ENCODE assay signal across 17 cellular contexts in genomic region chr5:110884005-110884404, GRCh38.
A peak's percentile ranks its signal among the peaks of the same experiment; 100 is the strongest.
DNase-seq lines count a peak whose midpoint lies in the region; ATAC-seq, FAIRE-seq and TF ChIP-seq lines count a peak whose summit lies in the region.
"Had no signal": no experiment of that assay in that cellular context is flagged by ENCODE, and none has a peak within 500 bp of the region (broad histone marks: within the 10 kb centered on the region; RNA-seq: fewer than 3 reads in every experiment).

No MANE protein-coding gene starts in this region.

- BruUV-seq in HepG2 (replicated peaks; lab: Mats Ljungman, UMichigan), result no TSS peak

- H3K4me2 ChIP-seq in HepG2 (ENCODE audit: low read depth, low read length) (no peak overlapping the region), fibroblast of lung (ENCODE audit: extremely low read depth, insufficient read depth, low read length) (no peak overlapping the region), skeletal muscle satellite cell (ENCODE audit: low read length) (peak overlapping the region; percentile 51)

- in situ Hi-C loops in HepG2 (cut with HindIII; ENCODE audit: extremely low pct_ligation_motif_present, low pct_unique_long_range_greater_than_20kb), result no loop called here

- H3K79me2 ChIP-seq in HepG2 (ENCODE audit: insufficient read depth, low read length) (no peaks in the 10 kb centered on the region), fibroblast of lung (ENCODE audit: control insufficient read depth, insufficient read depth, low read length) (no peaks in the 10 kb centered on the region)

- intact Hi-C loops in HepG2 (cut with micrococcal nuclease; ENCODE audit: unreplicated experiment), result no loop called here
- intact Hi-C loops in right lobe of liver (cut with DNase I), result no loop called here
- intact Hi-C loops in posterior cingulate gyrus (cut with DNase I), result no loop called here

- H3K9ac ChIP-seq in HepG2 (ENCODE audit: insufficient read depth, low read depth, low read length) (no peak overlapping the region), fibroblast of lung (ENCODE audit: insufficient read depth, low read length) (no peak overlapping the region), skeletal muscle satellite cell (ENCODE audit: low read depth, low read length) (no peak overlapping the region)

- POLR2A ChIA-PET in HepG2 (lab: Yijun Ruan, JAX), result no interaction called here

- no peaks in the 10 kb centered on the region for H3K27me3 ChIP-seq in HepG2 (ENCODE audit: control insufficient read depth in 1 of 2, insufficient read depth in 2 of 2, low read length in 2 of 2)
- H3K27me3 ChIP-seq in right lobe of liver, result no peaks in the 10 kb centered on the region
- H3K27me3 ChIP-seq in fibroblast of lung (ENCODE audit: control insufficient read depth, insufficient read depth, low read length), result no peaks in the 10 kb centered on the region
- H3K27me3 ChIP-seq in skeletal muscle satellite cell (ENCODE audit: control insufficient read depth, insufficient read depth, low read length), result no peaks in the 10 kb centered on the region
- H3K27me3 ChIP-seq: SJSA1 had no signal

- H3K36me3 ChIP-seq in HepG2 (replicated peaks in 1 of 2; ENCODE audit: control insufficient read depth in 1 of 2, insufficient read depth in 2 of 2, low read length in 2 of 2), result no peaks in the 10 kb centered on the region
- H3K36me3 ChIP-seq in right lobe of liver, result no peaks in the 10 kb centered on the region
- no peaks in the 10 kb centered on the region for H3K36me3 ChIP-seq in fibroblast of lung (ENCODE audit: control insufficient read depth, insufficient read depth, low read length)
- no peaks in the 10 kb centered on the region for H3K36me3 ChIP-seq in skeletal muscle satellite cell (ENCODE audit: insufficient read depth, low read length)
- H3K36me3 ChIP-seq: SJSA1 had no signal

- TF ChIP-seq POLR2A in HepG2 (IDR thresholded peaks at IDR 0.05; ENCODE audit: insufficient read depth in 1 of 2, low read depth in 2 of 2, low read length in 2 of 2), result no peak
- TF ChIP-seq POLR2A in right lobe of liver (IDR thresholded peaks at IDR 0.05), result no peak

- DNase-seq in HepG2 (ENCODE audit: low spot score), result no peak
- no peak for DNase-seq in right lobe of liver
- peak; percentile 8 for DNase-seq in amniotic epithelial cell (ENCODE audit: low read depth)
- peak; percentile 32 to 65 for DNase-seq in fibroblast of lung (ENCODE audit: low read depth in 2 of 2)
- DNase-seq in posterior cingulate gyrus, result no peak
- DNase-seq in C1 segment of cervical spinal cord (lab: John Stamatoyannopoulos, UW), result no peak
- DNase-seq: 8988T; CD8-positive, alpha-beta T cell; Kasumi-1; NCI-H1417; NCI-H187 treated with DMSO at 0.1 percent for 48 hours; NCI-H446; NCI-H69; RPMI8226 had no signal

- TF ChIP-seq RAD21 in HepG2 (CRISPR knock-in tag; IDR thresholded peaks at IDR 0.05), result no peak

- H3K27ac ChIP-seq in HepG2 (ENCODE audit: extremely low read length, insufficient read depth, low read length) (no peak overlapping the region), right lobe of liver (no peak overlapping the region), fibroblast of lung (ENCODE audit: insufficient read depth, low read length) (no peak overlapping the region)
- H3K27ac ChIP-seq: SJSA1 had no signal

- H3K9me3 ChIP-seq in HepG2 (ENCODE audit: low read length), result no peaks in the 10 kb centered on the region
- no peaks in the 10 kb centered on the region for H3K9me3 ChIP-seq in right lobe of liver
- no peaks in the 10 kb centered on the region for H3K9me3 ChIP-seq in fibroblast of lung (ENCODE audit: control insufficient read depth, insufficient read depth, low read depth, low read length)
- H3K9me3 ChIP-seq in skeletal muscle satellite cell (replicated peaks; ENCODE audit: low read length), result peaks cover 3% of the 10 kb centered on the region
- H3K9me3 ChIP-seq: SJSA1 had no signal

- H2AFZ ChIP-seq in HepG2 (ENCODE audit: low read length) (no peak overlapping the region), fibroblast of lung (ENCODE audit: low read length) (no peak overlapping the region)

- 3% methylated on average over 2 of the region's 2 CpGs for WGBS in HepG2 (ENCODE audit: low lambda C conversion rate)
- WGBS in right lobe of liver (ENCODE audit: insufficient coverage, low coverage, low lambda C conversion rate, missing lambda C conversion rate), result 20% methylated on average over 2 of the region's 2 CpGs

- FAIRE-seq in HepG2 (lab: Jason Lieb, UNC), result no peak

- no peak for TF ChIP-seq EP300 in HepG2 (IDR thresholded peaks at IDR 0.05; ENCODE audit: low read depth in 2 of 2, low read length in 2 of 2)
- TF ChIP-seq EP300 in HepG2 (CRISPR knock-in tag; IDR thresholded peaks at IDR 0.05; ENCODE audit: borderline replicate concordance), result no peak

- CTCF ChIA-PET in HepG2 (lab: Yijun Ruan, JAX; ENCODE audit: low intra/inter-chr PET ratio, low total read pairs), result no interaction called here

- H4K20me1 ChIP-seq in HepG2 (ENCODE audit: insufficient read depth, low read length) (no peaks in the 10 kb centered on the region), fibroblast of lung (ENCODE audit: control insufficient read depth, extremely low read depth, insufficient read depth, low read length) (no peaks in the 10 kb centered on the region)

- H3K4me1 ChIP-seq in HepG2 (ENCODE audit: insufficient read depth, low read length) (no peaks in the 10 kb centered on the region), right lobe of liver (peaks cover 0 to 8% (median 0%) of the 10 kb centered on the region in 4 donors), fibroblast of lung (ENCODE audit: control insufficient read depth, extremely low read depth, insufficient read depth, low read length) (peaks cover 6% of the 10 kb centered on the region), skeletal muscle satellite cell (ENCODE audit: control insufficient read depth, insufficient read depth, low read length) (peaks cover 15% of the 10 kb centered on the region)
- H3K4me1 ChIP-seq: SJSA1 had no signal

- H3K4me3 ChIP-seq in HepG2 (replicated peaks in 1 of 3; ENCODE audit: insufficient read depth in 1 of 3, low read depth in 2 of 3, low read length in 3 of 3) (no peak overlapping the region), right lobe of liver (no peak overlapping the region), fibroblast of lung (replicated peaks in 1 of 4; ENCODE audit: control extremely low read depth in 1 of 4, insufficient read depth in 1 of 4, low read depth in 3 of 4, low read length in 4 of 4) (no peak overlapping the region), skeletal muscle satellite cell (ENCODE audit: low read length) (no peak overlapping the region)
- H3K4me3 ChIP-seq: SJSA1 had no signal

- TF ChIP-seq CTCF in HepG2 (CRISPR knock-in tag; IDR thresholded peaks at IDR 0.05) (no peak), right lobe of liver (IDR thresholded peaks at IDR 0.05) (no peak), fibroblast of lung (conservative IDR thresholded peaks at IDR 0.05 in 1 of 2, IDR thresholded peaks at IDR 0.05 in 1 of 2; ENCODE audit: low read depth in 1 of 2, low read length in 2 of 2) (no peak)

- ATAC-seq in HepG2 (no peak), right lobe of liver (no peak), HG02885 (IDR thresholded peaks at IDR 0.05; ENCODE audit: poor library complexity, unreplicated experiment) (no peak)
- ATAC-seq: CD8-positive, alpha-beta T cell had no signal

TF ChIP-seq in HepG2, 621 proteins besides CTCF, POLR2A, EP300 and RAD21:
- no peak for TF ChIP-seq SP140L (CRISPR knock-in tag; IDR thresholded peaks at IDR 0.05; ENCODE audit: borderline replicate concordance)
- no peak for TF ChIP-seq ARNT2 (CRISPR knock-in tag; IDR thresholded peaks at IDR 0.05; ENCODE audit: low read depth)
- TF ChIP-seq RFX1 (IDR thresholded peaks at IDR 0.05), result no peak
- TF ChIP-seq MAFF (IDR thresholded peaks at IDR 0.05; ENCODE audit: low read depth, low read length), result 0 out of 2 replicates have a peak, but pooled peaks have one; percentile 16
- peak in 1 of 2 experiments; percentile 24; a peak in 1 of 4 replicates for TF ChIP-seq MAFK (conservative IDR thresholded peaks at IDR 0.05 in 1 of 2, IDR thresholded peaks at IDR 0.05 in 1 of 2; ENCODE audit: low read length in 2 of 2)
- TF ChIP-seq ZNF33B (CRISPR knock-in tag; IDR thresholded peaks at IDR 0.05), result no peak
- no peak for TF ChIP-seq SRY (CRISPR knock-in tag; IDR thresholded peaks at IDR 0.05)
- no peak for TF ChIP-seq ZNF740 (CRISPR knock-in tag; IDR thresholded peaks at IDR 0.05)
- TF ChIP-seq ATF7-NPFF (CRISPR knock-in tag; IDR thresholded peaks at IDR 0.05; ENCODE audit: low read depth), result no peak
- no peak for TF ChIP-seq RBFOX2 (IDR thresholded peaks at IDR 0.05; ENCODE audit: low read depth, low read length)
- no peak for TF ChIP-seq KLF6 (CRISPR knock-in tag; IDR thresholded peaks at IDR 0.05)

Comparison
In these comparisons a context has a peak if more than half of its experiments do, and no peak if none do; other contexts are left out.
1. DNase-seq: peak in amniotic epithelial cell (single experiment) and fibroblast of lung (2 of 2); none in HepG2 (single experiment), right lobe of liver (0 of 3), posterior cingulate gyrus (0 of 10) and C1 segment of cervical spinal cord (0 of 14).